ENCODE assay signal across 1 cellular context in genomic region chr12:64598831-64599230, GRCh38.
A peak's percentile ranks its signal among the peaks of the same experiment; 100 is the strongest.
TF ChIP-seq lines count a peak whose summit lies in the region.

No MANE protein-coding gene starts in this region.

TF ChIP-seq in neural cell, 6 proteins besides CTCF, POLR2A, EP300 and RAD21:
- TF ChIP-seq EZH2 (IDR thresholded peaks at IDR 0.05; ENCODE audit: borderline replicate concordance, insufficient read depth, low read length, poor library complexity, severe bottlenecking), result no peak
- TF ChIP-seq TAF1 (IDR thresholded peaks at IDR 0.05; ENCODE audit: low read depth), result no peak
- peak; percentile 11 for TF ChIP-seq MXI1 (conservative IDR thresholded peaks at IDR 0.05; ENCODE audit: poor library complexity, severe bottlenecking)
